In the genomic region with DNA sequence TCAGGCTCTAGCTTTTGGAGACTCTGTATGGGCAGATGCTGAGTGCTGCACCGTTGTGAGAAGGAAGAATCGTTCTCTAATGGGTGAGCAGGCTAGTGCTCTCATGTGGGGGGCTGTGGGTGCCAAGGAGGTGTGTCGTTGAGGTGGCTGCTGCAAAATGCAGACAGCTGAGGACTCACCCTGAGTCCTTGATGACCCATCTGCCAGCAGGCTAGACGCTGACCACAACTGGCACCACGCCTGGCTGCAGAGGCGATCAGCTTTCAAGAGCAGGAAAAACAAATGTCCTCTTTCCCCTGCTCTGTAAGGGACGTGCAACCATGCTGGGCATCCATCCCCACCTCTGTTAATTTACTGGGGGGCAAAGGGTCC, we compare ENCODE assay signal across 11 cellular contexts. TPM values are rescaled to one million over a fixed set of nuclear protein-coding genes. Genes with fewer than 3 reads are reported as not detected.
DNase-seq lines count a peak whose midpoint lies in the region; ATAC-seq and TF ChIP-seq lines count a peak whose summit lies in the region.
"Had no signal": no experiment of that assay in that cellular context is flagged by ENCODE, and none has a peak within 500 bp of the region (broad histone marks: within the 10 kb centered on the region; RNA-seq: fewer than 3 reads in every experiment).

No MANE protein-coding gene starts in this region.

- BruUV-seq in A673 (replicated peaks; lab: Mats Ljungman, UMichigan): no TSS peak

- ATAC-seq in aorta (ENCODE audit: low FRiP score) (no peak), GM21619 (IDR thresholded peaks at IDR 0.05; ENCODE audit: unreplicated experiment) (no peak)
- ATAC-seq: right lobe of liver had no signal

- peaks cover 60% of the 10 kb centered on the region for H3K4me1 Mint-ChIP-seq in nephron progenitor cell

- POLR2A ChIA-PET in A673 (lab: Charles Lee; ENCODE audit: low non-redundant PET): no interaction called here

- peaks cover 8% of the 10 kb centered on the region for H3K36me3 Mint-ChIP-seq in nephron progenitor cell (ENCODE audit: low read depth)

- 61 to 66% methylated on average over 7 of the region's 7 CpGs for WGBS in aorta, 2 donors

- no peaks in the 10 kb centered on the region for H3K36me3 ChIP-seq in aorta (ENCODE audit: control insufficient read depth in 1 of 2, insufficient read depth in 2 of 2, low read length in 1 of 2)
- no peaks in the 10 kb centered on the region for H3K36me3 ChIP-seq in A673 (ENCODE audit: insufficient read depth, low read length, poor library complexity, severe bottlenecking)
- H3K36me3 ChIP-seq: right lobe of liver had no signal

- H3K9me3 ChIP-seq in aorta (ENCODE audit: control insufficient read depth, low read length) (no peaks in the 10 kb centered on the region), A673 (ENCODE audit: low read depth, low read length, poor library complexity, severe bottlenecking) (no peaks in the 10 kb centered on the region)
- H3K9me3 ChIP-seq: right lobe of liver had no signal

- H3K4me3 Mint-ChIP-seq in nephron progenitor cell: no peak overlapping the region
- H3K4me3 Mint-ChIP-seq: stimulated activated naive CD8-positive, alpha-beta T cell treated with anti-CD3 and anti-CD28 coated beads, Interleukin-15, Interleukin-2, amounts not matched to agents 100 ng/mL and 50 ng/mL, for 24 hours had no signal

- H3K4me1 ChIP-seq in aorta (ENCODE audit: control insufficient read depth in 1 of 2, insufficient read depth in 2 of 2, low read length in 2 of 2): no peaks in the 10 kb centered on the region
- no peaks in the 10 kb centered on the region for H3K4me1 ChIP-seq in A673 (ENCODE audit: insufficient read depth, low read length, poor library complexity, severe bottlenecking)
- H3K4me1 ChIP-seq: right lobe of liver had no signal

- intact Hi-C loops in aorta (cut with DNase I): no loop called here
- intact Hi-C loops in A673 (cut with micrococcal nuclease; ENCODE audit: unreplicated experiment): loop anchor here (2.0 kb wide), 1 partner anchor 60 kb away; no protein-coding TSS in a partner anchor

- H3K27ac ChIP-seq in aorta (ENCODE audit: low read depth in 1 of 2, low read length in 2 of 2) (no peak overlapping the region), A673 (ENCODE audit: low read depth, low read length, poor library complexity, severe bottlenecking) (no peak overlapping the region)
- H3K27ac ChIP-seq: right lobe of liver, VCaP had no signal

- DNase-seq in ELR (ENCODE audit: low read depth): peak; percentile 90
- DNase-seq in NCI-H69 (lab: John Stamatoyannopoulos, UW): peak; percentile 76
- DNase-seq in dedifferentiated amniotic fluid mesenchymal stem cell (ENCODE audit: extremely low spot score): peak; percentile 42
- peak; percentile 21 for DNase-seq in nephron progenitor cell
- no peak for DNase-seq in activated gamma-delta T cell (lab: John Stamatoyannopoulos, UW)
- DNase-seq in aorta: no peak
- no peak for DNase-seq in A673 (ENCODE audit: low spot score)
- DNase-seq: right lobe of liver had no signal

- H3K27me3 ChIP-seq in aorta (ENCODE audit: control insufficient read depth in 1 of 2, insufficient read depth in 2 of 2, low read length in 1 of 2) (no peaks in the 10 kb centered on the region), A673 (replicated peaks; ENCODE audit: insufficient read depth, low read depth, low read length, poor library complexity) (no peaks in the 10 kb centered on the region)
- H3K27me3 ChIP-seq: right lobe of liver had no signal

- H3K27me3 Mint-ChIP-seq in nephron progenitor cell (ENCODE audit: low read depth, poor library complexity): peaks cover 2% of the 10 kb centered on the region
- H3K27me3 Mint-ChIP-seq: stimulated activated naive CD8-positive, alpha-beta T cell treated with anti-CD3 and anti-CD28 coated beads, Interleukin-15, Interleukin-2, amounts not matched to agents 100 ng/mL and 50 ng/mL, for 24 hours had no signal

- H3K27ac Mint-ChIP-seq in nephron progenitor cell: no peak overlapping the region
- H3K27ac Mint-ChIP-seq: stimulated activated naive CD8-positive, alpha-beta T cell treated with anti-CD3 and anti-CD28 coated beads, Interleukin-15, Interleukin-2, amounts not matched to agents 100 ng/mL and 50 ng/mL, for 24 hours had no signal

- CTCF ChIA-PET in A673 (lab: Charles Lee): no interaction called here

- H3K4me3 ChIP-seq in aorta (ENCODE audit: low read length in 2 of 2) (no peak overlapping the region), A673 (ENCODE audit: low read depth, low read length, poor library complexity, severe bottlenecking) (no peak overlapping the region)
- H3K4me3 ChIP-seq: right lobe of liver had no signal

- TF ChIP-seq CTCF in nephron progenitor cell (IDR thresholded peaks at IDR 0.05) (no peak), A673 (conservative IDR thresholded peaks at IDR 0.05; ENCODE audit: low read depth, low read length) (no peak)

- no peaks in the 10 kb centered on the region for H3K9me3 Mint-ChIP-seq in nephron progenitor cell
- H3K9me3 Mint-ChIP-seq: stimulated activated naive CD8-positive, alpha-beta T cell treated with anti-CD3 and anti-CD28 coated beads, Interleukin-15, Interleukin-2, amounts not matched to agents 100 ng/mL and 50 ng/mL, for 24 hours had no signal

RNA-seq across cellular contexts. Expression of a gene that starts 48.2 kb away (rescaled TPM):
- total RNA-seq in aorta: 10 to 100 TPM; 15.0 to 17.4 TPM
- 10 to 100 TPM; 15.5 to 18.9 TPM for polyA plus RNA-seq in aorta
- 76.9 and 81.8 TPM in 2 replicates for total RNA-seq in A673 (2021)

RNA-seq across cellular contexts. Expression of a gene that starts 54.3 kb away (rescaled TPM):
- total RNA-seq in aorta (100 to 1,000 TPM; 189 TPM), A673 (2021) (479 and 531 TPM in 2 replicates)
- 100 to 1,000 TPM; 225 to 335 TPM for polyA plus RNA-seq in aorta

Comparison
In these comparisons a context has a peak if more than half of its experiments do, and no peak if none do; other contexts are left out.
1. DNase-seq: peak in ELR (single experiment), NCI-H69 (single experiment), dedifferentiated amniotic fluid mesenchymal stem cell (single experiment) and nephron progenitor cell (single experiment); none in activated gamma-delta T cell (single experiment), aorta (0 of 2) and A673 (single experiment).